Comparison of ENCODE assay signal across 1 cellular context in the genomic region with DNA sequence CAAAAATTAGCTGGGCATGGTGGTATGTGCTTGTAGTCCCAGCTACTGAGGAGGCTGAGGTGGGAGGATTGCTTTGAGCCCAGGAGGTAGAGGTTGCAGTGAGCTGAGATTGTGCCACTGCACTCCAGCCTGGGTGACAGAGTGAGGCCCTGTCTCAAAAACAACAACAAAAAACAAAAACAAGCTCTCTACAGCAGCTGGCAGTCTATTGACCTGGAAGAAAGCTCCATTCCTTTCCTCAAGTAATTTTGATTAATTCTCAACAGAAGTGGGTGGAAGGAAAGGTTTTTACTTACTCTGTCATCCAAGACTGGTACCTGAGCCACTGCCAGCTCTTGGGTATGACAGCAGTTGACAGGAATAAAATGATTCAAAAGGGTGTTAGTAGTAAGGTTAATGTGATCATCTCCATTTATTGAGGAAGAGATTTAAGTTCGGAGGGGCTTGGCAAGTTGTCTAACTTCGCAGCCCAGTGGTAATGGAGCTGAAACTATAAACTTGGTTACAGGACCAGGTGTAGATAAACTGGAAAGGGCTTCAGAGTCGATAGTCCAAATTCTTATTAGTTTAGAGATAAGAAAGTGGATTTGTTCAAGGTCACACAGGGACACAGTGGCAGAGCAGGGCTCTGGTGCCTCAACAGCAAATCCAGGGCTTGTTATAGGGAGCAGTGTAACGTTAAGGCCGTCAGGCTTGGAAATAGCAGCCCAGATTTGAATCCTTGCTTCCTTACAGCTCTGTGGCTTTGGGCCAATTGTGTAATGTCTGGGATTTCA.
A peak's percentile ranks its signal among the peaks of the same experiment; 100 is the strongest.
TF ChIP-seq lines count a peak whose summit lies in the region.

No MANE protein-coding gene starts in this region.

TF ChIP-seq in HepG2, 621 proteins besides CTCF, POLR2A, EP300 and RAD21 (continued from another document and continues in another):
- 0 out of 2 replicates have a peak, but pooled peaks have one; percentile 41 for TF ChIP-seq FOXA3 (CRISPR knock-in tag; IDR thresholded peaks at IDR 0.05)
- no peak for TF ChIP-seq HOXD1 (CRISPR knock-in tag; IDR thresholded peaks at IDR 0.05)
- TF ChIP-seq, protein P1, sequence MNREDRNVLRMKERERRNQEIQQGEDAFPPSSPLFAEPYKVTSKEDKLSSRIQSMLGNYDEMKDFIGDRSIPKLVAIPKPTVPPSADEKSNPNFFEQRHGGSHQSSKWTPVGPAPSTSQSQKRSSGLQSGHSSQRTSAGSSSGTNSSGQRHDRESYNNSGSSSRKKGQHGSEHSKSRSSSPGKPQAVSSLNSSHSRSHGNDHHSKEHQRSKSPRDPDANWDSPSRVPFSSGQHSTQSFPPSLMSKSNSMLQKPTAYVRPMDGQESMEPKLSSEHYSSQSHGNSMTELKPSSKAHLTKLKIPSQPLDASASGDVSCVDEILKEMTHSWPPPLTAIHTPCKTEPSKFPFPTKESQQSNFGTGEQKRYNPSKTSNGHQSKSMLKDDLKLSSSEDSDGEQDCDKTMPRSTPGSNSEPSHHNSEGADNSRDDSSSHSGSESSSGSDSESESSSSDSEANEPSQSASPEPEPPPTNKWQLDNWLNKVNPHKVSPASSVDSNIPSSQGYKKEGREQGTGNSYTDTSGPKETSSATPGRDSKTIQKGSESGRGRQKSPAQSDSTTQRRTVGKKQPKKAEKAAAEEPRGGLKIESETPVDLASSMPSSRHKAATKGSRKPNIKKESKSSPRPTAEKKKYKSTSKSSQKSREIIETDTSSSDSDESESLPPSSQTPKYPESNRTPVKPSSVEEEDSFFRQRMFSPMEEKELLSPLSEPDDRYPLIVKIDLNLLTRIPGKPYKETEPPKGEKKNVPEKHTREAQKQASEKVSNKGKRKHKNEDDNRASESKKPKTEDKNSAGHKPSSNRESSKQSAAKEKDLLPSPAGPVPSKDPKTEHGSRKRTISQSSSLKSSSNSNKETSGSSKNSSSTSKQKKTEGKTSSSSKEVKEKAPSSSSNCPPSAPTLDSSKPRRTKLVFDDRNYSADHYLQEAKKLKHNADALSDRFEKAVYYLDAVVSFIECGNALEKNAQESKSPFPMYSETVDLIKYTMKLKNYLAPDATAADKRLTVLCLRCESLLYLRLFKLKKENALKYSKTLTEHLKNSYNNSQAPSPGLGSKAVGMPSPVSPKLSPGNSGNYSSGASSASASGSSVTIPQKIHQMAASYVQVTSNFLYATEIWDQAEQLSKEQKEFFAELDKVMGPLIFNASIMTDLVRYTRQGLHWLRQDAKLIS (CRISPR knock-in tag; IDR thresholded peaks at IDR 0.05) = no peak
- TF ChIP-seq ZSCAN9 (CRISPR knock-in tag; IDR thresholded peaks at IDR 0.05; ENCODE audit: borderline replicate concordance) = no peak
- TF ChIP-seq, protein P2, sequence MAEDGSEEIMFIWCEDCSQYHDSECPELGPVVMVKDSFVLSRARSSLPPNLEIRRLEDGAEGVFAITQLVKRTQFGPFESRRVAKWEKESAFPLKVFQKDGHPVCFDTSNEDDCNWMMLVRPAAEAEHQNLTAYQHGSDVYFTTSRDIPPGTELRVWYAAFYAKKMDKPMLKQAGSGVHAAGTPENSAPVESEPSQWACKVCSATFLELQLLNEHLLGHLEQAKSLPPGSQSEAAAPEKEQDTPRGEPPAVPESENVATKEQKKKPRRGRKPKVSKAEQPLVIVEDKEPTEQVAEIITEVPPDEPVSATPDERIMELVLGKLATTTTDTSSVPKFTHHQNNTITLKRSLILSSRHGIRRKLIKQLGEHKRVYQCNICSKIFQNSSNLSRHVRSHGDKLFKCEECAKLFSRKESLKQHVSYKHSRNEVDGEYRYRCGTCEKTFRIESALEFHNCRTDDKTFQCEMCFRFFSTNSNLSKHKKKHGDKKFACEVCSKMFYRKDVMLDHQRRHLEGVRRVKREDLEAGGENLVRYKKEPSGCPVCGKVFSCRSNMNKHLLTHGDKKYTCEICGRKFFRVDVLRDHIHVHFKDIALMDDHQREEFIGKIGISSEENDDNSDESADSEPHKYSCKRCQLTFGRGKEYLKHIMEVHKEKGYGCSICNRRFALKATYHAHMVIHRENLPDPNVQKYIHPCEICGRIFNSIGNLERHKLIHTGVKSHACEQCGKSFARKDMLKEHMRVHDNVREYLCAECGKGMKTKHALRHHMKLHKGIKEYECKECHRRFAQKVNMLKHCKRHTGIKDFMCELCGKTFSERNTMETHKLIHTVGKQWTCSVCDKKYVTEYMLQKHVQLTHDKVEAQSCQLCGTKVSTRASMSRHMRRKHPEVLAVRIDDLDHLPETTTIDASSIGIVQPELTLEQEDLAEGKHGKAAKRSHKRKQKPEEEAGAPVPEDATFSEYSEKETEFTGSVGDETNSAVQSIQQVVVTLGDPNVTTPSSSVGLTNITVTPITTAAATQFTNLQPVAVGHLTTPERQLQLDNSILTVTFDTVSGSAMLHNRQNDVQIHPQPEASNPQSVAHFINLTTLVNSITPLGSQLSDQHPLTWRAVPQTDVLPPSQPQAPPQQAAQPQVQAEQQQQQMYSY (CRISPR knock-in tag; IDR thresholded peaks at IDR 0.05) = no peak
- TF ChIP-seq ZIK1 (CRISPR knock-in tag; IDR thresholded peaks at IDR 0.05; ENCODE audit: borderline replicate concordance, low read depth) = no peak
- TF ChIP-seq, protein P3, sequence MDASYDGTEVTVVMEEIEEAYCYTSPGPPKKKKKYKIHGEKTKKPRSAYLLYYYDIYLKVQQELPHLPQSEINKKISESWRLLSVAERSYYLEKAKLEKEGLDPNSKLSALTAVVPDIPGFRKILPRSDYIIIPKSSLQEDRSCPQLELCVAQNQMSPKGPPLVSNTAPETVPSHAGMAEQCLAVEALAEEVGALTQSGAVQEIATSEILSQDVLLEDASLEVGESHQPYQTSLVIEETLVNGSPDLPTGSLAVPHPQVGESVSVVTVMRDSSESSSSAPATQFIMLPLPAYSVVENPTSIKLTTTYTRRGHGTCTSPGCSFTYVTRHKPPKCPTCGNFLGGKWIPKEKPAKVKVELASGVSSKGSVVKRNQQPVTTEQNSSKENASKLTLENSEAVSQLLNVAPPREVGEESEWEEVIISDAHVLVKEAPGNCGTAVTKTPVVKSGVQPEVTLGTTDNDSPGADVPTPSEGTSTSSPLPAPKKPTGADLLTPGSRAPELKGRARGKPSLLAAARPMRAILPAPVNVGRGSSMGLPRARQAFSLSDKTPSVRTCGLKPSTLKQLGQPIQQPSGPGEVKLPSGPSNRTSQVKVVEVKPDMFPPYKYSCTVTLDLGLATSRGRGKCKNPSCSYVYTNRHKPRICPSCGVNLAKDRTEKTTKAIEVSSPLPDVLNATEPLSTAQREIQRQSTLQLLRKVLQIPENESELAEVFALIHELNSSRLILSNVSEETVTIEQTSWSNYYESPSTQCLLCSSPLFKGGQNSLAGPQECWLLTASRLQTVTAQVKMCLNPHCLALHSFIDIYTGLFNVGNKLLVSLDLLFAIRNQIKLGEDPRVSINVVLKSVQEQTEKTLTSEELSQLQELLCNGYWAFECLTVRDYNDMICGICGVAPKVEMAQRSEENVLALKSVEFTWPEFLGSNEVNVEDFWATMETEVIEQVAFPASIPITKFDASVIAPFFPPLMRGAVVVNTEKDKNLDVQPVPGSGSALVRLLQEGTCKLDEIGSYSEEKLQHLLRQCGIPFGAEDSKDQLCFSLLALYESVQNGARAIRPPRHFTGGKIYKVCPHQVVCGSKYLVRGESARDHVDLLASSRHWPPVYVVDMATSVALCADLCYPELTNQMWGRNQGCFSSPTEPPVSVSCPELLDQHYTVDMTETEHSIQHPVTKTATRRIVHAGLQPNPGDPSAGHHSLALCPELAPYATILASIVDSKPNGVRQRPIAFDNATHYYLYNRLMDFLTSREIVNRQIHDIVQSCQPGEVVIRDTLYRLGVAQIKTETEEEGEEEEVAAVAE (CRISPR knock-in tag; IDR thresholded peaks at IDR 0.05; ENCODE audit: borderline replicate concordance) = no peak
- peak; percentile 54; the same call in 1 of the 2 replicates for TF ChIP-seq ZNF264 (CRISPR knock-in tag; IDR thresholded peaks at IDR 0.05)
- no peak for TF ChIP-seq ZNF383 (CRISPR knock-in tag; IDR thresholded peaks at IDR 0.05; ENCODE audit: borderline replicate concordance)
- TF ChIP-seq YY1 (IDR thresholded peaks at IDR 0.05; ENCODE audit: insufficient read depth, insufficient replicate concordance, low read depth, low read length) = no peak
- TF ChIP-seq, protein P4, sequence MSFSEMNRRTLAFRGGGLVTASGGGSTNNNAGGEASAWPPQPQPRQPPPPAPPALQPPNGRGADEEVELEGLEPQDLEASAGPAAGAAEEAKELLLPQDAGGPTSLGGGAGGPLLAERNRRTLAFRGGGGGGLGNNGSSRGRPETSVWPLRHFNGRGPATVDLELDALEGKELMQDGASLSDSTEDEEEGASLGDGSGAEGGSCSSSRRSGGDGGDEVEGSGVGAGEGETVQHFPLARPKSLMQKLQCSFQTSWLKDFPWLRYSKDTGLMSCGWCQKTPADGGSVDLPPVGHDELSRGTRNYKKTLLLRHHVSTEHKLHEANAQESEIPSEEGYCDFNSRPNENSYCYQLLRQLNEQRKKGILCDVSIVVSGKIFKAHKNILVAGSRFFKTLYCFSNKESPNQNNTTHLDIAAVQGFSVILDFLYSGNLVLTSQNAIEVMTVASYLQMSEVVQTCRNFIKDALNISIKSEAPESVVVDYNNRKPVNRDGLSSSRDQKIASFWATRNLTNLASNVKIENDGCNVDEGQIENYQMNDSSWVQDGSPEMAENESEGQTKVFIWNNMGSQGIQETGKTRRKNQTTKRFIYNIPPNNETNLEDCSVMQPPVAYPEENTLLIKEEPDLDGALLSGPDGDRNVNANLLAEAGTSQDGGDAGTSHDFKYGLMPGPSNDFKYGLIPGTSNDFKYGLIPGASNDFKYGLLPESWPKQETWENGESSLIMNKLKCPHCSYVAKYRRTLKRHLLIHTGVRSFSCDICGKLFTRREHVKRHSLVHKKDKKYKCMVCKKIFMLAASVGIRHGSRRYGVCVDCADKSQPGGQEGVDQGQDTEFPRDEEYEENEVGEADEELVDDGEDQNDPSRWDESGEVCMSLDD (CRISPR knock-in tag; IDR thresholded peaks at IDR 0.05; ENCODE audit: borderline replicate concordance) = no peak
- TF ChIP-seq, protein P5, sequence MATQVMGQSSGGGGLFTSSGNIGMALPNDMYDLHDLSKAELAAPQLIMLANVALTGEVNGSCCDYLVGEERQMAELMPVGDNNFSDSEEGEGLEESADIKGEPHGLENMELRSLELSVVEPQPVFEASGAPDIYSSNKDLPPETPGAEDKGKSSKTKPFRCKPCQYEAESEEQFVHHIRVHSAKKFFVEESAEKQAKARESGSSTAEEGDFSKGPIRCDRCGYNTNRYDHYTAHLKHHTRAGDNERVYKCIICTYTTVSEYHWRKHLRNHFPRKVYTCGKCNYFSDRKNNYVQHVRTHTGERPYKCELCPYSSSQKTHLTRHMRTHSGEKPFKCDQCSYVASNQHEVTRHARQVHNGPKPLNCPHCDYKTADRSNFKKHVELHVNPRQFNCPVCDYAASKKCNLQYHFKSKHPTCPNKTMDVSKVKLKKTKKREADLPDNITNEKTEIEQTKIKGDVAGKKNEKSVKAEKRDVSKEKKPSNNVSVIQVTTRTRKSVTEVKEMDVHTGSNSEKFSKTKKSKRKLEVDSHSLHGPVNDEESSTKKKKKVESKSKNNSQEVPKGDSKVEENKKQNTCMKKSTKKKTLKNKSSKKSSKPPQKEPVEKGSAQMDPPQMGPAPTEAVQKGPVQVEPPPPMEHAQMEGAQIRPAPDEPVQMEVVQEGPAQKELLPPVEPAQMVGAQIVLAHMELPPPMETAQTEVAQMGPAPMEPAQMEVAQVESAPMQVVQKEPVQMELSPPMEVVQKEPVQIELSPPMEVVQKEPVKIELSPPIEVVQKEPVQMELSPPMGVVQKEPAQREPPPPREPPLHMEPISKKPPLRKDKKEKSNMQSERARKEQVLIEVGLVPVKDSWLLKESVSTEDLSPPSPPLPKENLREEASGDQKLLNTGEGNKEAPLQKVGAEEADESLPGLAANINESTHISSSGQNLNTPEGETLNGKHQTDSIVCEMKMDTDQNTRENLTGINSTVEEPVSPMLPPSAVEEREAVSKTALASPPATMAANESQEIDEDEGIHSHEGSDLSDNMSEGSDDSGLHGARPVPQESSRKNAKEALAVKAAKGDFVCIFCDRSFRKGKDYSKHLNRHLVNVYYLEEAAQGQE (IDR thresholded peaks at IDR 0.05; ENCODE audit: borderline replicate concordance in 1 of 2, low read depth in 1 of 2, low read length in 2 of 2) = no peak
- TF ChIP-seq NFATC3 (CRISPR knock-in tag; IDR thresholded peaks at IDR 0.05) = 0 out of 2 replicates have a peak, but pooled peaks have one; percentile 18
- TF ChIP-seq ARHGAP35 (CRISPR knock-in tag; IDR thresholded peaks at IDR 0.05; ENCODE audit: borderline replicate concordance) = no peak
- peak; percentile 49; the same call in 1 of the 2 replicates for TF ChIP-seq KAT8 (CRISPR knock-in tag; IDR thresholded peaks at IDR 0.05)
- TF ChIP-seq FOXK1 (CRISPR knock-in tag; IDR thresholded peaks at IDR 0.05; ENCODE audit: borderline replicate concordance, low read depth) = no peak
- no peak for TF ChIP-seq HNRNPL (IDR thresholded peaks at IDR 0.05; ENCODE audit: low read depth, low read length)
- TF ChIP-seq TGIF2 (CRISPR knock-in tag; IDR thresholded peaks at IDR 0.05) = no peak
- TF ChIP-seq NFIC (IDR thresholded peaks at IDR 0.05; ENCODE audit: low read length) = 0 out of 2 replicates have a peak, but pooled peaks have one; percentile 32
- TF ChIP-seq, protein P6, sequence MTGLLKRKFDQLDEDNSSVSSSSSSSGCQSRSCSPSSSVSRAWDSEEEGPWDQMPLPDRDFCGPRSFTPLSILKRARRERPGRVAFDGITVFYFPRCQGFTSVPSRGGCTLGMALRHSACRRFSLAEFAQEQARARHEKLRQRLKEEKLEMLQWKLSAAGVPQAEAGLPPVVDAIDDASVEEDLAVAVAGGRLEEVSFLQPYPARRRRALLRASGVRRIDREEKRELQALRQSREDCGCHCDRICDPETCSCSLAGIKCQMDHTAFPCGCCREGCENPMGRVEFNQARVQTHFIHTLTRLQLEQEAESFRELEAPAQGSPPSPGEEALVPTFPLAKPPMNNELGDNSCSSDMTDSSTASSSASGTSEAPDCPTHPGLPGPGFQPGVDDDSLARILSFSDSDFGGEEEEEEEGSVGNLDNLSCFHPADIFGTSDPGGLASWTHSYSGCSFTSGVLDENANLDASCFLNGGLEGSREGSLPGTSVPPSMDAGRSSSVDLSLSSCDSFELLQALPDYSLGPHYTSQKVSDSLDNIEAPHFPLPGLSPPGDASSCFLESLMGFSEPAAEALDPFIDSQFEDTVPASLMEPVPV (CRISPR knock-in tag; IDR thresholded peaks at IDR 0.05) = no peak
- no peak for TF ChIP-seq MTA3 (CRISPR knock-in tag; IDR thresholded peaks at IDR 0.05)
- TF ChIP-seq KDM5A (IDR thresholded peaks at IDR 0.05; ENCODE audit: borderline replicate concordance, low read length) = no peak
- TF ChIP-seq, protein P7, sequence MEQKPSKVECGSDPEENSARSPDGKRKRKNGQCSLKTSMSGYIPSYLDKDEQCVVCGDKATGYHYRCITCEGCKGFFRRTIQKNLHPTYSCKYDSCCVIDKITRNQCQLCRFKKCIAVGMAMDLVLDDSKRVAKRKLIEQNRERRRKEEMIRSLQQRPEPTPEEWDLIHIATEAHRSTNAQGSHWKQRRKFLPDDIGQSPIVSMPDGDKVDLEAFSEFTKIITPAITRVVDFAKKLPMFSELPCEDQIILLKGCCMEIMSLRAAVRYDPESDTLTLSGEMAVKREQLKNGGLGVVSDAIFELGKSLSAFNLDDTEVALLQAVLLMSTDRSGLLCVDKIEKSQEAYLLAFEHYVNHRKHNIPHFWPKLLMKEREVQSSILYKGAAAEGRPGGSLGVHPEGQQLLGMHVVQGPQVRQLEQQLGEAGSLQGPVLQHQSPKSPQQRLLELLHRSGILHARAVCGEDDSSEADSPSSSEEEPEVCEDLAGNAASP (CRISPR knock-in tag; IDR thresholded peaks at IDR 0.05; ENCODE audit: borderline replicate concordance) = peak; percentile 97
- TF ChIP-seq KDM3A (CRISPR knock-in tag; IDR thresholded peaks at IDR 0.05; ENCODE audit: low read depth) = no peak
- no peak for TF ChIP-seq SP2 (CRISPR knock-in tag; IDR thresholded peaks at IDR 0.05)
